Comparison of ENCODE assay signal across 11 cellular contexts in genomic region chr20:9467995-9468394, GRCh38. TPM values are rescaled to one million over a fixed set of nuclear protein-coding genes. Genes with fewer than 3 reads are reported as not detected.
DNase-seq lines count a peak whose midpoint lies in the region; ATAC-seq, FAIRE-seq and TF ChIP-seq lines count a peak whose summit lies in the region.
"Had no signal": no experiment of that assay in that cellular context is flagged by ENCODE, and none has a peak within 500 bp of the region (broad histone marks: within the 10 kb centered on the region; RNA-seq: fewer than 3 reads in every experiment).

No MANE protein-coding gene starts in this region.

- H3K4me1 Mint-ChIP-seq in activated T-cell treated with anti-CD3 and anti-CD28 coated beads, Interleukin-2, amount 50 U/mL, for 72 hours (ENCODE audit: low read depth) = no peaks in the 10 kb centered on the region

- peak; percentile 82 for TF ChIP-seq RAD21 in SK-N-SH (IDR thresholded peaks at IDR 0.05; ENCODE audit: low read length)

- DNase-seq in HFF-Myc (ENCODE audit: extremely low read depth, low read depth) (no peak), SK-N-SH (peak; percentile 44), kidney (no peak), prostate gland (ENCODE audit: low spot score) (no peak)
- DNase-seq in activated CD4-positive, alpha-beta T cell treated with anti-CD3 and anti-CD28 coated beads, Interleukin-2, amount 50 U/mL, for 1 hour = no peak
- no peak for DNase-seq in activated T-cell treated with anti-CD3 and anti-CD28 coated beads, Interleukin-2, amount 50 U/mL, for 72 hours
- DNase-seq: stimulated activated CD4-positive, alpha-beta T cell treated with anti-CD3 and anti-CD28 coated beads, Interleukin-2, amount 100 ng/mL, for 24 hours had no signal

- no peak overlapping the region for H3K27ac Mint-ChIP-seq in activated T-cell treated with anti-CD3 and anti-CD28 coated beads, Interleukin-2, amount 50 U/mL, for 72 hours

- no peak for TF ChIP-seq POLR2A in prostate gland (IDR thresholded peaks at IDR 0.05)

- no peak for FAIRE-seq in kidney (lab: Jason Lieb, UNC)
- FAIRE-seq: GM18507 had no signal

- TF ChIP-seq CTCF in C4-2B (conservative IDR thresholded peaks at IDR 0.05) (peak; percentile 51), HFF-Myc (IDR thresholded peaks at IDR 0.05; ENCODE audit: low read depth, low read length, missing control alignments) (peak; percentile 66), SK-N-SH (IDR thresholded peaks at IDR 0.05) (peak; percentile 76), kidney (IDR thresholded peaks at IDR 0.05; ENCODE audit: borderline replicate concordance, extremely low read depth, insufficient read depth) (peak; percentile 30), prostate gland (IDR thresholded peaks at IDR 0.05) (peak in 2 of 4 experiments; percentile 12 to 23)

- H3K9me2 ChIP-seq in SK-N-SH = no peaks in the 10 kb centered on the region

- H3K4me3 ChIP-seq in HFF-Myc (replicated peaks; ENCODE audit: low read depth, low read length) (no peak overlapping the region), SK-N-SH (ENCODE audit: low read depth in 2 of 2, low read length in 1 of 2) (no peak overlapping the region), kidney (ENCODE audit: low read length in 2 of 2) (no peak overlapping the region), prostate gland (no peak overlapping the region)
- H3K4me3 ChIP-seq: SJSA1 had no signal

- peaks cover 0 to 9% of the 10 kb centered on the region in 2 experiments; a peak in 2 of 4 replicates for H3K4me1 ChIP-seq in SK-N-SH (ENCODE audit: control insufficient read depth in 1 of 2, insufficient read depth in 2 of 2, low read depth in 1 of 2, low read length in 1 of 2)
- no peaks in the 10 kb centered on the region for H3K4me1 ChIP-seq in kidney (ENCODE audit: control insufficient read depth in 1 of 2, insufficient read depth in 1 of 2, low read depth in 1 of 2, low read length in 2 of 2)
- no peaks in the 10 kb centered on the region for H3K4me1 ChIP-seq in prostate gland (replicated peaks)
- H3K4me1 ChIP-seq: SJSA1 had no signal

- TF ChIP-seq EP300 in SK-N-SH (IDR thresholded peaks at IDR 0.05; ENCODE audit: borderline replicate concordance in 1 of 2, low read depth in 1 of 2, low read length in 1 of 2) = no peak

- H3K4me3 Mint-ChIP-seq in activated T-cell treated with anti-CD3 and anti-CD28 coated beads, Interleukin-2, amount 50 U/mL, for 72 hours = no peak overlapping the region

- no peaks in the 10 kb centered on the region for H3K9me3 ChIP-seq in SK-N-SH
- H3K9me3 ChIP-seq in kidney (ENCODE audit: control insufficient read depth in 1 of 2, low read length in 2 of 2) = no peaks in the 10 kb centered on the region
- H3K9me3 ChIP-seq in prostate gland = no peaks in the 10 kb centered on the region
- H3K9me3 ChIP-seq: SJSA1 had no signal

- peaks cover 0 to 10% of the 10 kb centered on the region in 2 donors for H3K9me3 Mint-ChIP-seq in activated T-cell treated with anti-CD3 and anti-CD28 coated beads, Interleukin-2, amount 50 U/mL, for 72 hours

- POLR2A ChIA-PET in SK-N-SH (lab: Yijun Ruan, JAX) = no interaction called here

- intact Hi-C loops in kidney (cut with DNase I) = no loop called here
- intact Hi-C loops in prostate gland (cut with DNase I) = no loop called here

- H3K9ac ChIP-seq in SK-N-SH = no peak overlapping the region
- no peak overlapping the region for H3K9ac ChIP-seq in kidney (ENCODE audit: low read length in 2 of 2)

- CTCF ChIA-PET in SK-N-SH (lab: Yijun Ruan, JAX) = interaction anchor here (0.6 to 3.7 kb wide), 25 partner anchors 9 to 446 kb away, joined by 3 to 29 read pairs (median 3); partner anchors contain the start of gene LAMP5

- H3K36me3 ChIP-seq in SK-N-SH (replicated peaks in 1 of 2; ENCODE audit: control insufficient read depth in 1 of 2, insufficient read depth in 2 of 2, low read length in 1 of 2) = peaks cover 2 to 4% of the 10 kb centered on the region in 2 experiments
- H3K36me3 ChIP-seq in kidney (ENCODE audit: control insufficient read depth in 1 of 2, insufficient read depth in 2 of 2, low read length in 2 of 2) = no peaks in the 10 kb centered on the region
- H3K36me3 ChIP-seq in prostate gland = no peaks in the 10 kb centered on the region
- H3K36me3 ChIP-seq: SJSA1 had no signal

- H3K27me3 Mint-ChIP-seq in activated T-cell treated with anti-CD3 and anti-CD28 coated beads, Interleukin-2, amount 50 U/mL, for 72 hours (ENCODE audit: low read depth) = no peaks in the 10 kb centered on the region

- no peak overlapping the region for H3K27ac ChIP-seq in C4-2B
- H3K27ac ChIP-seq in SK-N-SH (ENCODE audit: low read depth in 2 of 2, low read length in 1 of 2) = no peak overlapping the region
- no peak overlapping the region for H3K27ac ChIP-seq in kidney (ENCODE audit: low read depth in 2 of 2, low read length in 2 of 2)
- H3K27ac ChIP-seq in prostate gland = no peak overlapping the region
- H3K27ac ChIP-seq: SJSA1 had no signal

- H3K36me3 Mint-ChIP-seq in activated T-cell treated with anti-CD3 and anti-CD28 coated beads, Interleukin-2, amount 50 U/mL, for 72 hours (ENCODE audit: insufficient read depth in 2 of 2) = no peaks in the 10 kb centered on the region

- H3K27me3 ChIP-seq in SK-N-SH (ENCODE audit: insufficient read depth) (no peaks in the 10 kb centered on the region), prostate gland (replicated peaks; ENCODE audit: insufficient read depth) (no peaks in the 10 kb centered on the region)
- H3K27me3 ChIP-seq: SJSA1 had no signal

- H4K20me1 ChIP-seq in SK-N-SH (ENCODE audit: insufficient read depth) = no peaks in the 10 kb centered on the region

- no peak overlapping the region for H3K4me2 ChIP-seq in SK-N-SH

- 33% methylated on average over 3 of the region's 3 CpGs for WGBS in SK-N-SH (ENCODE audit: low lambda C conversion rate)
- WGBS in prostate gland = 56% methylated on average over 3 of the region's 3 CpGs

- no peaks in the 10 kb centered on the region for H3K79me2 ChIP-seq in SK-N-SH (ENCODE audit: insufficient read depth)

- H2AFZ ChIP-seq in SK-N-SH (ENCODE audit: low read depth) = no peak overlapping the region

- peaks cover 2% of the 10 kb centered on the region for H3F3A ChIP-seq in SK-N-SH (replicated peaks; ENCODE audit: insufficient read depth)

- no peak for ATAC-seq in activated T-cell treated with anti-CD3 and anti-CD28 coated beads, Interleukin-2, amount 50 U/mL, for 72 hours (replicated peaks in 1 of 2)
- ATAC-seq in HG02623 (IDR thresholded peaks at IDR 0.05; ENCODE audit: unreplicated experiment) = no peak

TF ChIP-seq in SK-N-SH, 30 proteins besides CTCF, POLR2A, EP300 and RAD21:
- no peak for TF ChIP-seq NFIC (IDR thresholded peaks at IDR 0.05; ENCODE audit: borderline replicate concordance)
- no peak for TF ChIP-seq RXRA (IDR thresholded peaks at IDR 0.05; ENCODE audit: borderline replicate concordance, low read depth)
- TF ChIP-seq JUND (IDR thresholded peaks at IDR 0.05) = no peak
- TF ChIP-seq, protein P1, sequence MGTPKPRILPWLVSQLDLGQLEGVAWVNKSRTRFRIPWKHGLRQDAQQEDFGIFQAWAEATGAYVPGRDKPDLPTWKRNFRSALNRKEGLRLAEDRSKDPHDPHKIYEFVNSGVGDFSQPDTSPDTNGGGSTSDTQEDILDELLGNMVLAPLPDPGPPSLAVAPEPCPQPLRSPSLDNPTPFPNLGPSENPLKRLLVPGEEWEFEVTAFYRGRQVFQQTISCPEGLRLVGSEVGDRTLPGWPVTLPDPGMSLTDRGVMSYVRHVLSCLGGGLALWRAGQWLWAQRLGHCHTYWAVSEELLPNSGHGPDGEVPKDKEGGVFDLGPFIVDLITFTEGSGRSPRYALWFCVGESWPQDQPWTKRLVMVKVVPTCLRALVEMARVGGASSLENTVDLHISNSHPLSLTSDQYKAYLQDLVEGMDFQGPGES (IDR thresholded peaks at IDR 0.05; ENCODE audit: low read depth, low read length) = no peak
- no peak for TF ChIP-seq YY1 (IDR thresholded peaks at IDR 0.05; ENCODE audit: low read depth)
- TF ChIP-seq, protein P2, sequence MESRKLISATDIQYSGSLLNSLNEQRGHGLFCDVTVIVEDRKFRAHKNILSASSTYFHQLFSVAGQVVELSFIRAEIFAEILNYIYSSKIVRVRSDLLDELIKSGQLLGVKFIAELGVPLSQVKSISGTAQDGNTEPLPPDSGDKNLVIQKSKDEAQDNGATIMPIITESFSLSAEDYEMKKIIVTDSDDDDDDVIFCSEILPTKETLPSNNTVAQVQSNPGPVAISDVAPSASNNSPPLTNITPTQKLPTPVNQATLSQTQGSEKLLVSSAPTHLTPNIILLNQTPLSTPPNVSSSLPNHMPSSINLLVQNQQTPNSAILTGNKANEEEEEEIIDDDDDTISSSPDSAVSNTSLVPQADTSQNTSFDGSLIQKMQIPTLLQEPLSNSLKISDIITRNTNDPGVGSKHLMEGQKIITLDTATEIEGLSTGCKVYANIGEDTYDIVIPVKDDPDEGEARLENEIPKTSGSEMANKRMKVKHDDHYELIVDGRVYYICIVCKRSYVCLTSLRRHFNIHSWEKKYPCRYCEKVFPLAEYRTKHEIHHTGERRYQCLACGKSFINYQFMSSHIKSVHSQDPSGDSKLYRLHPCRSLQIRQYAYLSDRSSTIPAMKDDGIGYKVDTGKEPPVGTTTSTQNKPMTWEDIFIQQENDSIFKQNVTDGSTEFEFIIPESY (IDR thresholded peaks at IDR 0.05; ENCODE audit: borderline replicate concordance, low read depth) = no peak
- TF ChIP-seq SMC3 (IDR thresholded peaks at IDR 0.05; ENCODE audit: low read depth, low read length) = peak; percentile 71

RNA-seq across cellular contexts. Expression of gene LAMP5, which starts 46.4 kb away (rescaled TPM):
- polyA plus RNA-seq in SK-N-SH (2012; rRNA removed) (4.8 and 10.1 TPM in 2 replicates), kidney (ENCODE audit: insufficient read depth, low read depth, low replicate concordance) (3.2 TPM)
- polyA plus RNA-seq in SK-N-SH (2012; cell fraction: cytosol; rRNA removed) = 7.1 and 11.5 TPM in 2 replicates
- 5.4 and 8.7 TPM in 2 replicates for polyA plus RNA-seq in SK-N-SH (2012; cell fraction: nucleus; rRNA removed)
- total RNA-seq in kidney (0.82 TPM), prostate gland (under 1 TPM; 0.14 to 0.34 TPM)
- total RNA-seq in activated T-cell treated with anti-CD3 and anti-CD28 coated beads, Interleukin-2, amount 50 U/mL, for 72 hours = not detected
- total RNA-seq: SJSA1 had no signal
